17 cellular contexts compared by ENCODE assay signal in genomic region chr13:21048901-21049655, GRCh38.
"Had no signal": no experiment of that assay in that cellular context is flagged by ENCODE, and none has a peak within 500 bp of the region (broad histone marks: within the 10 kb centered on the region; RNA-seq: fewer than 3 reads in every experiment).

No MANE protein-coding gene starts in this region.

- H3K27ac ChIP-seq: ascending aorta, coronary artery, epithelial cell of prostate, SJSA1, WERI-Rb-1 had no signal

- ATAC-seq: activated CD8-positive, alpha-beta T cell treated with anti-CD3 and anti-CD28 coated beads, Interleukin-2, amount 10 ng/mL, durations not matched to agents 7 days and 5 days; activated naive CD8-positive, alpha-beta T cell treated with anti-CD3 and anti-CD28 coated beads, Interleukin-2, amount 50 U/mL, for 24 hours; left lobe of liver; natural killer cell treated with Interleukin-12 subunit alpha and Interleukin-12 subunit beta and Interleukin-15 and Interleukin-18, amount 100 ng/mL, for 72 hours had no signal

- H3K4me3 ChIP-seq: ascending aorta, coronary artery, SJSA1, tibial artery had no signal

- H3K9me3 ChIP-seq: ascending aorta, SJSA1, tibial artery had no signal

- DNase-seq: activated CD4-positive, alpha-beta T cell treated with anti-CD3 and anti-CD28 coated beads for 48 hours; activated CD8-positive, alpha-beta T cell treated with anti-CD3 and anti-CD28 coated beads, Interleukin-2, amount 10 ng/mL, durations not matched to agents 7 days and 5 days; activated naive CD4-positive, alpha-beta T cell treated with Interleukin-2 at 50 U/mL for 16 hours; activated naive CD8-positive, alpha-beta T cell treated with anti-CD3 and anti-CD28 coated beads, Interleukin-2, amount 50 U/mL, for 24 hours; effector CD8-positive, alpha-beta T cell; hypothalamus; immature natural killer cell; mammary epithelial cell; WERI-Rb-1 had no signal

- H3K27me3 Mint-ChIP-seq: natural killer cell treated with Interleukin-12 subunit alpha and Interleukin-12 subunit beta and Interleukin-15 and Interleukin-18, amount 100 ng/mL, for 72 hours had no signal

- H3K9me3 Mint-ChIP-seq: activated naive CD8-positive, alpha-beta T cell treated with anti-CD3 and anti-CD28 coated beads, Interleukin-2, amount 50 U/mL, for 24 hours; immature natural killer cell; natural killer cell treated with Interleukin-12 subunit alpha and Interleukin-12 subunit beta and Interleukin-15 and Interleukin-18, amount 100 ng/mL, for 72 hours had no signal

- FAIRE-seq: bronchial epithelial cell had no signal

- H3K36me3 ChIP-seq: WERI-Rb-1 had no signal

- H3K27ac Mint-ChIP-seq: activated CD8-positive, alpha-beta T cell treated with anti-CD3 and anti-CD28 coated beads, Interleukin-2, amount 10 ng/mL, durations not matched to agents 7 days and 5 days; activated naive CD8-positive, alpha-beta T cell treated with anti-CD3 and anti-CD28 coated beads, Interleukin-2, amount 50 U/mL, for 24 hours; immature natural killer cell had no signal

- H3K4me3 Mint-ChIP-seq: activated CD8-positive, alpha-beta T cell treated with anti-CD3 and anti-CD28 coated beads, Interleukin-2, amount 10 ng/mL, durations not matched to agents 7 days and 5 days; activated naive CD8-positive, alpha-beta T cell treated with anti-CD3 and anti-CD28 coated beads, Interleukin-2, amount 50 U/mL, for 24 hours; immature natural killer cell; natural killer cell treated with Interleukin-12 subunit alpha and Interleukin-12 subunit beta and Interleukin-15 and Interleukin-18, amount 100 ng/mL, for 72 hours had no signal

- H3K27me3 ChIP-seq: ascending aorta, SJSA1, tibial artery had no signal
